In genomic region chr11:134068829-134069425, GRCh38 we compare ENCODE assay signal across 8 cellular contexts. TPM values are rescaled to one million over a fixed set of nuclear protein-coding genes. Genes with fewer than 3 reads are reported as not detected.
DNase-seq lines count a peak whose midpoint lies in the region; ATAC-seq, FAIRE-seq and TF ChIP-seq lines count a peak whose summit lies in the region.

Gene JAM3, plus strand, starts transcription at chr11:134069072. Its CDS starts 12 bp downstream, at chr11:134069084.

- no peaks in the 10 kb centered on the region for H3K9me1 ChIP-seq in endothelial cell of umbilical vein (replicated peaks; ENCODE audit: control insufficient read depth, extremely low read depth, insufficient read depth, low read length)

- ATAC-seq in HG03442 (IDR thresholded peaks at IDR 0.05; ENCODE audit: unreplicated experiment): peak; percentile 80

- no peaks in the 10 kb centered on the region for H3K9me3 ChIP-seq in endothelial cell of umbilical vein (replicated peaks; ENCODE audit: control insufficient read depth, insufficient read depth, low read length)

- H3K9ac ChIP-seq in endothelial cell of umbilical vein (replicated peaks; ENCODE audit: extremely low read depth, insufficient read depth, low read length): peak within 1 kb of the TSS; percentile 81

- dilution Hi-C loops in endothelial cell of umbilical vein (cut with MboI; ENCODE audit: extremely low pct_ligation_motif_present, low sequenced_read_pairs): no loop called here

- DNase-seq in AG08396 (ENCODE audit: low spot score) (peak; percentile 100), GM19239 (ENCODE audit: insufficient read length, low spot score) (peak; percentile 82), NCI-H748 treated with DMSO at 0.1 percent for 48 hours (lab: John Stamatoyannopoulos, UW) (peak; percentile 76), activated T-cell treated with anti-CD3 and anti-CD28 coated beads for 1 hour (ENCODE audit: low read depth) (peak; percentile 95), endothelial cell of umbilical vein (ENCODE audit: low read depth, low spot score) (peak; percentile 97), mesenteric fat pad (ENCODE audit: low spot score) (peak; percentile 96)
- peak; percentile 86 for DNase-seq in stimulated activated CD8-positive, alpha-beta memory T cell treated with anti-CD3 and anti-CD28 coated beads, Interleukin-12 subunit alpha, Interleukin-12 subunit beta, amount 100 ng/mL, for 24 hours (ENCODE audit: extremely low read depth)

- peaks cover 30% of the 10 kb centered on the region for H3K79me2 ChIP-seq in endothelial cell of umbilical vein (ENCODE audit: control insufficient read depth, insufficient read depth, low read length)

- peak within 1 kb of the TSS; percentile 42 for H3K27ac ChIP-seq in endothelial cell of umbilical vein (ENCODE audit: insufficient read depth, low read depth, low read length)

- peaks cover 2 to 8% of the 10 kb centered on the region in 2 experiments for H3K27me3 ChIP-seq in endothelial cell of umbilical vein (ENCODE audit: control insufficient read depth in 2 of 2, insufficient read depth in 2 of 2, low read length in 2 of 2)

- intact Hi-C loops in endothelial cell of umbilical vein (cut with micrococcal nuclease): loop anchor here (1.0 to 5.0 kb wide), 4 partner anchors 9 to 153 kb away; partner anchors contain the start of genes NCAPD3 and VPS26B

- FAIRE-seq in GM19239 (lab: Jason Lieb, UNC) (peak; percentile 78), endothelial cell of umbilical vein (lab: Jason Lieb, UNC) (peak; percentile 82)

- CTCF ChIA-PET in endothelial cell of umbilical vein (lab: Charles Lee): interaction anchor here (0.7 to 3.2 kb wide), 5 partner anchors 8 to 72 kb away, joined by 3 to 25 read pairs (median 4); no protein-coding TSS in a partner anchor

- no peaks in the 10 kb centered on the region for H4K20me1 ChIP-seq in endothelial cell of umbilical vein (replicated peaks; ENCODE audit: control insufficient read depth, extremely low read depth, insufficient read depth, low read length)

- peak within 1 kb of the TSS; percentile 89 for H2AFZ ChIP-seq in endothelial cell of umbilical vein (ENCODE audit: low read depth, low read length)

- peak within 1 kb of the TSS; percentile 60 for H3K4me2 ChIP-seq in endothelial cell of umbilical vein (ENCODE audit: insufficient read depth, low read length)

- peaks cover 14% of the 10 kb centered on the region for H3K4me1 ChIP-seq in endothelial cell of umbilical vein (ENCODE audit: control insufficient read depth, extremely low read depth, insufficient read depth, low read length)

- TF ChIP-seq CTCF in endothelial cell of umbilical vein (IDR thresholded peaks at IDR 0.05; ENCODE audit: extremely low read depth in 1 of 2, insufficient read depth in 1 of 2, low read depth in 1 of 2, low read length in 2 of 2): no peak

- H3K4me3 ChIP-seq in endothelial cell of umbilical vein (replicated peaks in 1 of 3; ENCODE audit: insufficient read depth in 1 of 3, low read depth in 1 of 3, low read length in 3 of 3): peak within 1 kb of the TSS; percentile 65 to 89 (median 77)

- POLR2A ChIA-PET in endothelial cell of umbilical vein (lab: Charles Lee): interaction anchor here (1.4 kb wide), 1 partner anchor 11 kb away, joined by 3 read pairs; no protein-coding TSS in a partner anchor

- H3K36me3 ChIP-seq in endothelial cell of umbilical vein (ENCODE audit: control insufficient read depth in 2 of 2, extremely low read depth in 1 of 2, insufficient read depth in 2 of 2, low read length in 2 of 2): no peaks in the 10 kb centered on the region

- BruUV-seq in endothelial cell of umbilical vein (replicated peaks; lab: Mats Ljungman, UMichigan): no TSS peak

- peak; percentile 91 for TF ChIP-seq POLR2A in endothelial cell of umbilical vein (IDR thresholded peaks at IDR 0.05; ENCODE audit: low read depth, low read length)

TF ChIP-seq in endothelial cell of umbilical vein, 7 proteins besides CTCF, POLR2A, EP300 and RAD21:
- peak; percentile 89 for TF ChIP-seq POLR2AphosphoS5 (IDR thresholded peaks at IDR 0.05; ENCODE audit: insufficient read depth, low read depth, low read length)
- peak; percentile 42 for TF ChIP-seq MAX (IDR thresholded peaks at IDR 0.05; ENCODE audit: insufficient read depth, insufficient read length)
- no peak for TF ChIP-seq GATA2 (IDR thresholded peaks at IDR 0.05; ENCODE audit: insufficient read depth, insufficient read length, low read depth, low read length)
- TF ChIP-seq JUN (IDR thresholded peaks at IDR 0.05; ENCODE audit: borderline replicate concordance, insufficient read depth, insufficient read length, low read depth): no peak
- TF ChIP-seq MYC (IDR thresholded peaks at IDR 0.05; ENCODE audit: low read depth, low read length): no peak
- TF ChIP-seq EZH2 (IDR thresholded peaks at IDR 0.05; ENCODE audit: borderline replicate concordance, low read depth, low read length, severe bottlenecking): no peak

RNA-seq across cellular contexts. Expression of gene JAM3, which starts in this region (rescaled TPM):
- total RNA-seq in endothelial cell of umbilical vein (106 and 137 TPM in 2 replicates), mesenteric fat pad (18.9 TPM)
- polyA plus RNA-seq in endothelial cell of umbilical vein: 67.1 and 78.8 TPM in 2 replicates
- 63.6 and 72.7 TPM in 2 replicates for polyA plus RNA-seq in endothelial cell of umbilical vein (2011; cell fraction: cytosol; rRNA removed)
- polyA plus RNA-seq in endothelial cell of umbilical vein (2011; cell fraction: nucleus; rRNA removed): 125 and 140 TPM in 2 replicates
- 72.2 and 84.1 TPM in 2 replicates for polyA plus RNA-seq in endothelial cell of umbilical vein (2012)
- polyA minus RNA-seq in endothelial cell of umbilical vein: 69.0 and 77.8 TPM in 2 replicates
- not detected for polyA minus RNA-seq in endothelial cell of umbilical vein (2011; cell fraction: cytosol; rRNA and poly(A)+ RNA removed)
- polyA minus RNA-seq in endothelial cell of umbilical vein (2011; cell fraction: nucleus; rRNA and poly(A)+ RNA removed): 34.3 and 47.8 TPM in 2 replicates

Comparison
In these comparisons a context has a peak if more than half of its experiments do, and no peak if none do; other contexts are left out.
1. Peak in every context shown above with its lines: DNase-seq, ATAC-seq, H3K4me3 ChIP-seq and H3K27ac ChIP-seq.